Comparison of ENCODE assay signal across 19 cellular contexts in the genomic region with DNA sequence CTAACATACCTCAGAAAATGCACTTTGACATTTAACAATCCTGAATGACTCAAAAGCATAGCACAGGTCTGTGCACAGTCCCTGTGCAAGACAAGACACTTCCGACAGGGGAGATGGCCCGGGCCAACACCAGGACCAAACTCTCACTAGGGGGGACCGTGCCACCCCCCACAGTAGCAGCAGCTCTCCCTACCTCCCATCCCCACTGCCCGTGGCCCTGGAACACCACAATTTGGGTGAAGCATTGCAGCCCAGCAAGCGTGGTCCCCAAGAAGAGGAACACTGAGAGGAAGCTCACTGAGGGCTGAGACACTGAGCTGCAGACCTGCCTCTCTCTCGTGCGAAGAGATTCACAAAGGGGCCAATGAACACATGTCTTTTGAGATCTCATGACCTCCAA. TPM values are rescaled to one million over a fixed set of nuclear protein-coding genes. Genes with fewer than 3 reads are reported as not detected.
A peak's percentile ranks its signal among the peaks of the same experiment; 100 is the strongest.
DNase-seq lines count a peak whose midpoint lies in the region; ATAC-seq and TF ChIP-seq lines count a peak whose summit lies in the region.
"Had no signal": no experiment of that assay in that cellular context is flagged by ENCODE, and none has a peak within 500 bp of the region (broad histone marks: within the 10 kb centered on the region; RNA-seq: fewer than 3 reads in every experiment).

No MANE protein-coding gene starts in this region.

- no peak for ATAC-seq in natural killer cell treated with Interleukin-12 subunit alpha and Interleukin-12 subunit beta and Interleukin-15 and Interleukin-18, amount 100 ng/mL, for 72 hours
- ATAC-seq in natural killer cell = no peak
- ATAC-seq in GM19395 (IDR thresholded peaks at IDR 0.05; ENCODE audit: unreplicated experiment) = no peak

- no peaks in the 10 kb centered on the region for H3K36me3 Mint-ChIP-seq in natural killer cell treated with Interleukin-12 subunit alpha and Interleukin-12 subunit beta and Interleukin-15 and Interleukin-18, amount 100 ng/mL, for 72 hours
- H3K36me3 Mint-ChIP-seq in natural killer cell = no peaks in the 10 kb centered on the region
- H3K36me3 Mint-ChIP-seq: CD14-positive monocyte; CD8-positive, alpha-beta memory T cell had no signal

- intact Hi-C loops in natural killer cell (cut with micrococcal nuclease) = no loop called here
- intact Hi-C loops in posterior vena cava (cut with DNase I) = no loop called here

- H3K9me3 ChIP-seq in endocrine pancreas (ENCODE audit: control insufficient read depth, low read length) = no peaks in the 10 kb centered on the region
- H3K9me3 ChIP-seq: BE2C, HAP-1 had no signal

- H3K4me3 Mint-ChIP-seq in natural killer cell treated with Interleukin-12 subunit alpha and Interleukin-12 subunit beta and Interleukin-15 and Interleukin-18, amount 100 ng/mL, for 72 hours = no peak overlapping the region
- H3K4me3 Mint-ChIP-seq in natural killer cell = no peak overlapping the region
- H3K4me3 Mint-ChIP-seq: CD14-positive monocyte; CD4-positive, alpha-beta T cell; CD8-positive, alpha-beta memory T cell; HFFc6 had no signal

- peak; percentile 25 for DNase-seq in natural killer cell treated with Interleukin-12 subunit alpha and Interleukin-12 subunit beta and Interleukin-15 and Interleukin-18, amount 100 ng/mL, for 72 hours (ENCODE audit: low spot score)
- no peak for DNase-seq in natural killer cell
- DNase-seq in posterior vena cava (ENCODE audit: low spot score) = peak; percentile 59
- DNase-seq in AML-193 (lab: John Stamatoyannopoulos, UW) = no peak
- DNase-seq: BE2C; Calu3; CD4-positive, alpha-beta T cell; CD8-positive, alpha-beta memory T cell; COR-L47; DMS53; GF-D8; GM23248; HFFc6 had no signal

- H3K27me3 Mint-ChIP-seq in natural killer cell treated with Interleukin-12 subunit alpha and Interleukin-12 subunit beta and Interleukin-15 and Interleukin-18, amount 100 ng/mL, for 72 hours = peaks cover 5 to 11% of the 10 kb centered on the region in 2 donors
- peaks cover 0 to 10% of the 10 kb centered on the region in 2 donors for H3K27me3 Mint-ChIP-seq in natural killer cell (ENCODE audit: low read depth in 2 of 2)

- no peaks in the 10 kb centered on the region for H3K9me3 Mint-ChIP-seq in natural killer cell treated with Interleukin-12 subunit alpha and Interleukin-12 subunit beta and Interleukin-15 and Interleukin-18, amount 100 ng/mL, for 72 hours
- H3K9me3 Mint-ChIP-seq in natural killer cell = no peaks in the 10 kb centered on the region
- H3K9me3 Mint-ChIP-seq: CD4-positive, alpha-beta T cell; CD8-positive, alpha-beta memory T cell had no signal

- H3K9ac ChIP-seq in endocrine pancreas (ENCODE audit: control insufficient read depth, insufficient read depth, low read length) = peak overlapping the region; percentile 39
- H3K9ac ChIP-seq: BLaER1 treated with 17β-estradiol and CSF1 and Interleukin-3, amounts not matched to agents 10 nM and 100 nM; GM23248 had no signal

- peaks cover 5% of the 10 kb centered on the region for H3K4me1 ChIP-seq in endocrine pancreas (ENCODE audit: control insufficient read depth, insufficient read depth, low read length)
- H3K4me1 ChIP-seq: BE2C, HAP-1 had no signal

- no peak overlapping the region for H3K4me3 ChIP-seq in endocrine pancreas (ENCODE audit: control insufficient read depth, insufficient read depth, low read length)
- H3K4me3 ChIP-seq: BLaER1 treated with 17β-estradiol and CSF1 and Interleukin-3, amounts not matched to agents 10 nM and 100 nM; GM23248; HAP-1 had no signal

- TF ChIP-seq CTCF in natural killer cell (IDR thresholded peaks at IDR 0.05) = no peak

- H3K27me3 ChIP-seq in endocrine pancreas (ENCODE audit: control insufficient read depth, insufficient read depth, low read length) = no peaks in the 10 kb centered on the region
- H3K27me3 ChIP-seq: BE2C; BLaER1 treated with 17β-estradiol and CSF1 and Interleukin-3, amounts not matched to agents 10 nM and 100 nM had no signal

- H3K36me3 ChIP-seq in endocrine pancreas (ENCODE audit: control insufficient read depth, insufficient read depth, low read length) = no peaks in the 10 kb centered on the region
- H3K36me3 ChIP-seq: BE2C; BLaER1 treated with 17β-estradiol and CSF1 and Interleukin-3, amounts not matched to agents 10 nM and 100 nM; HAP-1 had no signal

- no peaks in the 10 kb centered on the region for H3K4me1 Mint-ChIP-seq in natural killer cell treated with Interleukin-12 subunit alpha and Interleukin-12 subunit beta and Interleukin-15 and Interleukin-18, amount 100 ng/mL, for 72 hours (ENCODE audit: low read depth in 2 of 2)
- no peaks in the 10 kb centered on the region for H3K4me1 Mint-ChIP-seq in natural killer cell
- H3K4me1 Mint-ChIP-seq: CD14-positive monocyte; CD8-positive, alpha-beta memory T cell had no signal

- no peak overlapping the region for H3K27ac Mint-ChIP-seq in natural killer cell treated with Interleukin-12 subunit alpha and Interleukin-12 subunit beta and Interleukin-15 and Interleukin-18, amount 100 ng/mL, for 72 hours
- no peak overlapping the region for H3K27ac Mint-ChIP-seq in natural killer cell
- H3K27ac Mint-ChIP-seq: CD14-positive monocyte; CD4-positive, alpha-beta T cell; CD8-positive, alpha-beta memory T cell; HFFc6 had no signal

RNA-seq across cellular contexts. Expression of a gene that starts 26.0 kb away (rescaled TPM):
- under 1 TPM; 0.17 to 0.74 TPM for total RNA-seq in natural killer cell treated with Interleukin-12 subunit alpha and Interleukin-12 subunit beta and Interleukin-15 and Interleukin-18, amount 100 ng/mL, for 72 hours
- total RNA-seq in natural killer cell (1 to 10 TPM; 1.3 to 2.5 (median 1.9) TPM), posterior vena cava (1 to 10 TPM; 1.6 to 2.8 TPM)
- total RNA-seq: G401, GM23248 had no signal

Comparison
In these comparisons a context has a peak if more than half of its experiments do, and no peak if none do; other contexts are left out.
1. DNase-seq: peak in natural killer cell treated with Interleukin-12 subunit alpha and Interleukin-12 subunit beta and Interleukin-15 and Interleukin-18, amount 100 ng/mL, for 72 hours (single experiment) and posterior vena cava (single experiment); none in natural killer cell (single experiment) and AML-193 (0 of 2).